33 cellular contexts compared by ENCODE assay signal in genomic region chr22:32122899-32123298, GRCh38. TPM values are rescaled to one million over a fixed set of nuclear protein-coding genes. Genes with fewer than 3 reads are reported as not detected.
"Had no signal": no experiment of that assay in that cellular context is flagged by ENCODE, and none has a peak within 500 bp of the region (broad histone marks: within the 10 kb centered on the region; RNA-seq: fewer than 3 reads in every experiment).

No MANE protein-coding gene starts in this region.

- H3K4me1 ChIP-seq: SJSA1 had no signal

- H3K4me2 ChIP-seq: PC-9, SK-N-SH had no signal

- H3K9me3 ChIP-seq: MG63, SJSA1, SK-N-SH had no signal

- H3K4me3 ChIP-seq: MG63, PC-9, SJSA1 had no signal

- H3K27ac ChIP-seq: PC-9, RWPE1, SJSA1 had no signal

- H2AFZ ChIP-seq: PC-9 had no signal

- DNase-seq: Kasumi-1, KG1, MG63, NCI-H1048, NCI-H1092 treated with DMSO at 0.1 percent for 48 hours, NCI-H1105 treated with DMSO at 0.1 percent for 48 hours, NCI-H1417, NCI-H1436, NCI-H1694, NCI-H187, NCI-H1930, NCI-H2029 treated with DMSO at 0.1 percent for 48 hours, NCI-H2081 treated with DMSO at 0.1 percent for 48 hours, NCI-H2107, NCI-H2171, NCI-H226, NCI-H446 treated with DMSO at 0.1 percent for 48 hours, NCI-H510A, NCI-H524, NCI-H526, NCI-H69, NCI-H748 treated with DMSO at 0.1 percent for 48 hours, NCI-H82, PC-9, Right ventricle myocardium superior, SHP77 treated with DMSO at 0.1 percent for 48 hours, SK-N-SH, SW 1271 had no signal

- H3K36me3 ChIP-seq: MG63, SJSA1 had no signal

- H3K27me3 ChIP-seq: MG63, SJSA1 had no signal

RNA-seq across cellular contexts. Expression of gene C22orf42, which starts 36.2 kb away (rescaled TPM):
- total RNA-seq: M059J, OCI-LY7, PC-9, Right ventricle myocardium superior, RPMI7951, SJSA1 had no signal
